8 cellular contexts compared by ENCODE assay signal in the genomic region with DNA sequence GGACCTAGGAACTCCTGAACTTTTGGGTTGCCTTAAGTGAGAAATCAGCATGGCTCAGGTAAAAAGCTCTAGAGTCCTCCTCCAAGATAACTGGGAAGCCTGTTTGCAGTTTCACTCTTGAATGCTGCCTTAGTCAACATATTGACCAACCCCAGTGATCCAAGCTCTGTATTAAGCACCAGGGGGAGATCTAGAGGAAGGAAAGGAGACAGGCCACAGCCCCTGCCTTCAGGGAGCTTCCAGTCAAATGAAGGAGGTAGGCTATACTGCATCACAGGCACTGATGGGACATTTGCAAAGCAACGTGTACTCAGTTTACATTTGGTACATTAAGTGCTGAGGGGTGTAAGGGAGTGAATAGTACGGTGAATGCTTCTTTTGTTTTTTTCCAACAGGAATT. TPM values are rescaled to one million over a fixed set of nuclear protein-coding genes. Genes with fewer than 3 reads are reported as not detected.
DNase-seq lines count a peak whose midpoint lies in the region; ATAC-seq and TF ChIP-seq lines count a peak whose summit lies in the region.

No MANE protein-coding gene starts in this region.

- no peaks in the 10 kb centered on the region for H3K9me3 Mint-ChIP-seq in chondrocyte (ENCODE audit: low read depth)
- H3K9me3 Mint-ChIP-seq in natural killer cell treated with Interleukin-12 subunit alpha and Interleukin-12 subunit beta and Interleukin-15 and Interleukin-18, amount 100 ng/mL, for 72 hours = no peaks in the 10 kb centered on the region

- H3K27me3 Mint-ChIP-seq in chondrocyte (ENCODE audit: low read depth) = no peaks in the 10 kb centered on the region
- H3K27me3 Mint-ChIP-seq in natural killer cell treated with Interleukin-12 subunit alpha and Interleukin-12 subunit beta and Interleukin-15 and Interleukin-18, amount 100 ng/mL, for 72 hours = no peaks in the 10 kb centered on the region

- H3K36me3 ChIP-seq in BE2C = peaks cover 52% of the 10 kb centered on the region

- H3K36me3 Mint-ChIP-seq in chondrocyte (ENCODE audit: low read depth) = peaks cover 21% of the 10 kb centered on the region
- H3K36me3 Mint-ChIP-seq in natural killer cell treated with Interleukin-12 subunit alpha and Interleukin-12 subunit beta and Interleukin-15 and Interleukin-18, amount 100 ng/mL, for 72 hours = peaks cover 23% of the 10 kb centered on the region

- peak overlapping the region; percentile 90 for H3K4me3 Mint-ChIP-seq in chondrocyte (ENCODE audit: unreplicated experiment)
- H3K4me3 Mint-ChIP-seq in natural killer cell treated with Interleukin-12 subunit alpha and Interleukin-12 subunit beta and Interleukin-15 and Interleukin-18, amount 100 ng/mL, for 72 hours = peak overlapping the region; percentile 96

- H3K4me1 Mint-ChIP-seq in chondrocyte (ENCODE audit: low read depth) = peaks cover 43% of the 10 kb centered on the region
- peaks cover 40 to 43% of the 10 kb centered on the region in 2 donors for H3K4me1 Mint-ChIP-seq in natural killer cell treated with Interleukin-12 subunit alpha and Interleukin-12 subunit beta and Interleukin-15 and Interleukin-18, amount 100 ng/mL, for 72 hours (ENCODE audit: low read depth in 2 of 2)

- no peaks in the 10 kb centered on the region for H3K27me3 ChIP-seq in BE2C

- ATAC-seq in natural killer cell treated with Interleukin-12 subunit alpha and Interleukin-12 subunit beta and Interleukin-15 and Interleukin-18, amount 100 ng/mL, for 72 hours = no peak

- no peaks in the 10 kb centered on the region for H3K4me1 ChIP-seq in BE2C

- H3K27ac Mint-ChIP-seq in chondrocyte (ENCODE audit: unreplicated experiment) = no peak overlapping the region
- peak overlapping the region; percentile 88 to 90 for H3K27ac Mint-ChIP-seq in natural killer cell treated with Interleukin-12 subunit alpha and Interleukin-12 subunit beta and Interleukin-15 and Interleukin-18, amount 100 ng/mL, for 72 hours

- H3K9me3 ChIP-seq in BE2C = no peaks in the 10 kb centered on the region

- peak overlapping the region; percentile 77 for H3K4me3 ChIP-seq in BE2C (ENCODE audit: low read depth, low read length)
- H3K4me3 ChIP-seq in LNCaP clone FGC (ENCODE audit: low read depth, low read length) = peak overlapping the region; percentile 72

- DNase-seq in BE2C (no peak), LNCaP clone FGC (ENCODE audit: low read depth) (no peak), chondrocyte (ENCODE audit: low spot score) (no peak), GF-D8 (lab: John Stamatoyannopoulos, UW) (no peak), caudate nucleus (lab: John Stamatoyannopoulos, UW) (no peak), RPMI8226 (no peak)
- DNase-seq in natural killer cell treated with Interleukin-12 subunit alpha and Interleukin-12 subunit beta and Interleukin-15 and Interleukin-18, amount 100 ng/mL, for 72 hours (ENCODE audit: low spot score) = no peak
- no peak for DNase-seq in stimulated activated CD8-positive, alpha-beta memory T cell treated with anti-CD3 and anti-CD28 coated beads, Interleukin-4, amount 100 ng/mL, for 48 hours

- no peak for TF ChIP-seq CTCF in BE2C (IDR thresholded peaks at IDR 0.05; ENCODE audit: low read depth, low read length)
- TF ChIP-seq CTCF in LNCaP clone FGC (IDR thresholded peaks at IDR 0.05; ENCODE audit: control insufficient read depth, extremely low read depth, insufficient read depth) = no peak
- TF ChIP-seq CTCF in chondrocyte (IDR thresholded peaks at IDR 0.05) = no peak

- no peak overlapping the region for H3K27ac ChIP-seq in caudate nucleus (ENCODE audit: low read depth, low read length)

RNA-seq across cellular contexts. Expression of a gene that starts 1.2 kb away (rescaled TPM):
- polyA plus RNA-seq in BE2C (2012; ENCODE audit: insufficient read depth, insufficient read length, low read depth) = 12.2 TPM
- total RNA-seq in chondrocyte = 24.3 to 34.6 TPM (median 27.1 TPM) in 3 replicates
- total RNA-seq in natural killer cell treated with Interleukin-12 subunit alpha and Interleukin-12 subunit beta and Interleukin-15 and Interleukin-18, amount 100 ng/mL, for 72 hours = 10 to 100 TPM; 26.0 to 43.2 TPM

RNA-seq across cellular contexts. Expression of a gene that starts 1.4 kb away (rescaled TPM):
- 35.0 TPM for polyA plus RNA-seq in BE2C (2012; ENCODE audit: insufficient read depth, insufficient read length, low read depth)
- 27.3 to 36.7 TPM (median 28.0 TPM) in 3 replicates for total RNA-seq in chondrocyte
- total RNA-seq in natural killer cell treated with Interleukin-12 subunit alpha and Interleukin-12 subunit beta and Interleukin-15 and Interleukin-18, amount 100 ng/mL, for 72 hours = 10 to 100 TPM; 34.6 to 53.1 TPM

RNA-seq across cellular contexts. Expression of a gene that starts 25.1 kb away (rescaled TPM):
- polyA plus RNA-seq in BE2C (2012; ENCODE audit: insufficient read depth, insufficient read length, low read depth) = not detected
- total RNA-seq in chondrocyte = 0.37 to 0.46 TPM in 2 of 3 replicates, not detected in the other
- total RNA-seq in natural killer cell treated with Interleukin-12 subunit alpha and Interleukin-12 subunit beta and Interleukin-15 and Interleukin-18, amount 100 ng/mL, for 72 hours = 10 to 100 TPM; 53.0 to 81.0 TPM

RNA-seq across cellular contexts. Expression of a gene that starts 50.1 kb away (rescaled TPM):
- polyA plus RNA-seq in BE2C (2012; ENCODE audit: insufficient read depth, insufficient read length, low read depth) = 20.2 TPM
- total RNA-seq in chondrocyte = 19.4 to 30.0 TPM (median 21.7 TPM) in 3 replicates
- total RNA-seq in natural killer cell treated with Interleukin-12 subunit alpha and Interleukin-12 subunit beta and Interleukin-15 and Interleukin-18, amount 100 ng/mL, for 72 hours = 10 to 100 TPM in 1 of 2 donors, 1 to 10 TPM in 1; 5.8 to 13.3 TPM

Comparison
In these comparisons a context has a peak if more than half of its experiments do, and no peak if none do; other contexts are left out.
1. RNA of a gene that starts 25.1 kb away (total RNA-seq): 53.0 to 81.0 TPM in natural killer cell treated with Interleukin-12 subunit alpha and Interleukin-12 subunit beta and Interleukin-15 and Interleukin-18, amount 100 ng/mL, for 72 hours; 0.37 to 0.46 TPM in chondrocyte; every median in the first group is over 10 times any median in the second.